In the genomic region with DNA sequence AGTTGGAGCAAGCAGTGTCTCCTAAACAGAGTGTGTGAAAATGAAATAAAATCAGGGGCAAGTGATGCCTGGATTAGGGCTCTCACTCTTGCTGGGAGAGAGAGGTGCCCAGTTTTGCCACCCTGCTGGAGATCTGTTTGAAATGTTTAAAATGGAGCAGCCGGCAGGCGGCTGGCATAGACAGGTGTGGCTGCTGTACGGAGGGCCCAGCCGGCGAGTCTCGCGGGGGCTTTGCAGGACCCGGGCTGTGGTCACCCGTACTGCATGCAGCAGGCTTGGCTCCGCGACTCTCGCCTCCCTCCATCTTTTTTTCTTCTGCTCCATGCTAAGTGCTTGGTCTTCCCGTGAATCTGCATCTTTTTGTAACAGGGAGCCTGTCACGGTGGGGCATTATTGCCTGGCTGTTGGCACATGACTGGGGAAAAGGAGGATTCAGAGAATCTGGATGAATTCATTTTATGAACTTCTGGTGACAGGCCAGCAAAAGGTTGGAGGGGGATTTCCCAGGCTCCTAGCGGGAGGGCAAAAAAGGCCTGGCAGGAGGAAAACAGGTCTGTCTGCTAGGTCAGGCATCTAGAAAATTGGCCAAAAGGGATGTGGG, we compare ENCODE assay signal across 1 cellular context.
A peak's percentile ranks its signal among the peaks of the same experiment; 100 is the strongest.
TF ChIP-seq lines count a peak whose summit lies in the region.

No MANE protein-coding gene starts in this region.

TF ChIP-seq in HepG2, 621 proteins besides CTCF, POLR2A, EP300 and RAD21 (continued from another document and continues in another):
- TF ChIP-seq, protein P1, sequence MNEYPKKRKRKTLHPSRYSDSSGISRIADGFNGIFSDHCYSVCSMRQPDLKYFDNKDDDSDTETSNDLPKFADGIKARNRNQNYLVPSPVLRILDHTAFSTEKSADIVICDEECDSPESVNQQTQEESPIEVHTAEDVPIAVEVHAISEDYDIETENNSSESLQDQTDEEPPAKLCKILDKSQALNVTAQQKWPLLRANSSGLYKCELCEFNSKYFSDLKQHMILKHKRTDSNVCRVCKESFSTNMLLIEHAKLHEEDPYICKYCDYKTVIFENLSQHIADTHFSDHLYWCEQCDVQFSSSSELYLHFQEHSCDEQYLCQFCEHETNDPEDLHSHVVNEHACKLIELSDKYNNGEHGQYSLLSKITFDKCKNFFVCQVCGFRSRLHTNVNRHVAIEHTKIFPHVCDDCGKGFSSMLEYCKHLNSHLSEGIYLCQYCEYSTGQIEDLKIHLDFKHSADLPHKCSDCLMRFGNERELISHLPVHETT (CRISPR knock-in tag; conservative IDR thresholded peaks at IDR 0.05) = no peak
- TF ChIP-seq U2AF2 (IDR thresholded peaks at IDR 0.05; ENCODE audit: low read depth, low read length) (no peak), AGO2 (optimal IDR thresholded peaks at IDR 0.05; ENCODE audit: low read depth, low read length) (no peak), PCBP1 (IDR thresholded peaks at IDR 0.05; ENCODE audit: borderline replicate concordance, low read depth, low read length) (no peak), GATAD2A (CRISPR knock-in tag; IDR thresholded peaks at IDR 0.05) (no peak), TAF15 (IDR thresholded peaks at IDR 0.05; ENCODE audit: low read depth, low read length, poor library complexity, severe bottlenecking) (no peak), CBX2 (IDR thresholded peaks at IDR 0.05; ENCODE audit: low read depth, low read length) (no peak), CBX2 (CRISPR knock-in tag; IDR thresholded peaks at IDR 0.05; ENCODE audit: low read depth) (no peak), ZNF331 (CRISPR knock-in tag; IDR thresholded peaks at IDR 0.05) (no peak), HMGXB4 (CRISPR knock-in tag; IDR thresholded peaks at IDR 0.05; ENCODE audit: borderline replicate concordance in 1 of 2, low read depth in 1 of 2) (0 out of 4 replicates have a peak, but pooled peaks of 1 of the 2 experiments have one; percentile 12), YY1 (IDR thresholded peaks at IDR 0.05; ENCODE audit: insufficient read depth, insufficient replicate concordance, low read depth, low read length) (peak; percentile 58), HNF1A (IDR thresholded peaks at IDR 0.05; ENCODE audit: low read depth) (no peak), HNF1A (CRISPR knock-in tag; IDR thresholded peaks at IDR 0.05; ENCODE audit: borderline replicate concordance) (no peak), NONO (IDR thresholded peaks at IDR 0.05) (no peak), NONO (CRISPR knock-in tag; conservative IDR thresholded peaks at IDR 0.05) (no peak)
- TF ChIP-seq, protein P2, sequence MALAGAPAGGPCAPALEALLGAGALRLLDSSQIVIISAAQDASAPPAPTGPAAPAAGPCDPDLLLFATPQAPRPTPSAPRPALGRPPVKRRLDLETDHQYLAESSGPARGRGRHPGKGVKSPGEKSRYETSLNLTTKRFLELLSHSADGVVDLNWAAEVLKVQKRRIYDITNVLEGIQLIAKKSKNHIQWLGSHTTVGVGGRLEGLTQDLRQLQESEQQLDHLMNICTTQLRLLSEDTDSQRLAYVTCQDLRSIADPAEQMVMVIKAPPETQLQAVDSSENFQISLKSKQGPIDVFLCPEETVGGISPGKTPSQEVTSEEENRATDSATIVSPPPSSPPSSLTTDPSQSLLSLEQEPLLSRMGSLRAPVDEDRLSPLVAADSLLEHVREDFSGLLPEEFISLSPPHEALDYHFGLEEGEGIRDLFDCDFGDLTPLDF (CRISPR knock-in tag; IDR thresholded peaks at IDR 0.05) = no peak; the same call in 1 of the 2 replicates
- TF ChIP-seq, protein P3, sequence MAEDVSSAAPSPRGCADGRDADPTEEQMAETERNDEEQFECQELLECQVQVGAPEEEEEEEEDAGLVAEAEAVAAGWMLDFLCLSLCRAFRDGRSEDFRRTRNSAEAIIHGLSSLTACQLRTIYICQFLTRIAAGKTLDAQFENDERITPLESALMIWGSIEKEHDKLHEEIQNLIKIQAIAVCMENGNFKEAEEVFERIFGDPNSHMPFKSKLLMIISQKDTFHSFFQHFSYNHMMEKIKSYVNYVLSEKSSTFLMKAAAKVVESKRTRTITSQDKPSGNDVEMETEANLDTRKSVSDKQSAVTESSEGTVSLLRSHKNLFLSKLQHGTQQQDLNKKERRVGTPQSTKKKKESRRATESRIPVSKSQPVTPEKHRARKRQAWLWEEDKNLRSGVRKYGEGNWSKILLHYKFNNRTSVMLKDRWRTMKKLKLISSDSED (CRISPR knock-in tag; IDR thresholded peaks at IDR 0.05) = no peak
- TF ChIP-seq, protein P4, sequence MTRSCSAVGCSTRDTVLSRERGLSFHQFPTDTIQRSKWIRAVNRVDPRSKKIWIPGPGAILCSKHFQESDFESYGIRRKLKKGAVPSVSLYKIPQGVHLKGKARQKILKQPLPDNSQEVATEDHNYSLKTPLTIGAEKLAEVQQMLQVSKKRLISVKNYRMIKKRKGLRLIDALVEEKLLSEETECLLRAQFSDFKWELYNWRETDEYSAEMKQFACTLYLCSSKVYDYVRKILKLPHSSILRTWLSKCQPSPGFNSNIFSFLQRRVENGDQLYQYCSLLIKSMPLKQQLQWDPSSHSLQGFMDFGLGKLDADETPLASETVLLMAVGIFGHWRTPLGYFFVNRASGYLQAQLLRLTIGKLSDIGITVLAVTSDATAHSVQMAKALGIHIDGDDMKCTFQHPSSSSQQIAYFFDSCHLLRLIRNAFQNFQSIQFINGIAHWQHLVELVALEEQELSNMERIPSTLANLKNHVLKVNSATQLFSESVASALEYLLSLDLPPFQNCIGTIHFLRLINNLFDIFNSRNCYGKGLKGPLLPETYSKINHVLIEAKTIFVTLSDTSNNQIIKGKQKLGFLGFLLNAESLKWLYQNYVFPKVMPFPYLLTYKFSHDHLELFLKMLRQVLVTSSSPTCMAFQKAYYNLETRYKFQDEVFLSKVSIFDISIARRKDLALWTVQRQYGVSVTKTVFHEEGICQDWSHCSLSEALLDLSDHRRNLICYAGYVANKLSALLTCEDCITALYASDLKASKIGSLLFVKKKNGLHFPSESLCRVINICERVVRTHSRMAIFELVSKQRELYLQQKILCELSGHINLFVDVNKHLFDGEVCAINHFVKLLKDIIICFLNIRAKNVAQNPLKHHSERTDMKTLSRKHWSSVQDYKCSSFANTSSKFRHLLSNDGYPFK (CRISPR knock-in tag; IDR thresholded peaks at IDR 0.05; ENCODE audit: borderline replicate concordance) = no peak
- TF ChIP-seq, protein P5, sequence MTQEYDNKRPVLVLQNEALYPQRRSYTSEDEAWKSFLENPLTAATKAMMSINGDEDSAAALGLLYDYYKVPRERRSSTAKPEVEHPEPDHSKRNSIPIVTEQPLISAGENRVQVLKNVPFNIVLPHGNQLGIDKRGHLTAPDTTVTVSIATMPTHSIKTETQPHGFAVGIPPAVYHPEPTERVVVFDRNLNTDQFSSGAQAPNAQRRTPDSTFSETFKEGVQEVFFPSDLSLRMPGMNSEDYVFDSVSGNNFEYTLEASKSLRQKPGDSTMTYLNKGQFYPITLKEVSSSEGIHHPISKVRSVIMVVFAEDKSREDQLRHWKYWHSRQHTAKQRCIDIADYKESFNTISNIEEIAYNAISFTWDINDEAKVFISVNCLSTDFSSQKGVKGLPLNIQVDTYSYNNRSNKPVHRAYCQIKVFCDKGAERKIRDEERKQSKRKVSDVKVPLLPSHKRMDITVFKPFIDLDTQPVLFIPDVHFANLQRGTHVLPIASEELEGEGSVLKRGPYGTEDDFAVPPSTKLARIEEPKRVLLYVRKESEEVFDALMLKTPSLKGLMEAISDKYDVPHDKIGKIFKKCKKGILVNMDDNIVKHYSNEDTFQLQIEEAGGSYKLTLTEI (CRISPR knock-in tag; conservative IDR thresholded peaks at IDR 0.05) = no peak
- TF ChIP-seq, protein P6, sequence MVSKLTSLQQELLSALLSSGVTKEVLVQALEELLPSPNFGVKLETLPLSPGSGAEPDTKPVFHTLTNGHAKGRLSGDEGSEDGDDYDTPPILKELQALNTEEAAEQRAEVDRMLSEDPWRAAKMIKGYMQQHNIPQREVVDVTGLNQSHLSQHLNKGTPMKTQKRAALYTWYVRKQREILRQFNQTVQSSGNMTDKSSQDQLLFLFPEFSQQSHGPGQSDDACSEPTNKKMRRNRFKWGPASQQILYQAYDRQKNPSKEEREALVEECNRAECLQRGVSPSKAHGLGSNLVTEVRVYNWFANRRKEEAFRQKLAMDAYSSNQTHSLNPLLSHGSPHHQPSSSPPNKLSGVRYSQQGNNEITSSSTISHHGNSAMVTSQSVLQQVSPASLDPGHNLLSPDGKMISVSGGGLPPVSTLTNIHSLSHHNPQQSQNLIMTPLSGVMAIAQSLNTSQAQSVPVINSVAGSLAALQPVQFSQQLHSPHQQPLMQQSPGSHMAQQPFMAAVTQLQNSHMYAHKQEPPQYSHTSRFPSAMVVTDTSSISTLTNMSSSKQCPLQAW (CRISPR knock-in tag; IDR thresholded peaks at IDR 0.05) = peak; percentile 65; the same call in 1 of the 2 replicates
